28 cellular contexts compared by ENCODE assay signal in the genomic region with DNA sequence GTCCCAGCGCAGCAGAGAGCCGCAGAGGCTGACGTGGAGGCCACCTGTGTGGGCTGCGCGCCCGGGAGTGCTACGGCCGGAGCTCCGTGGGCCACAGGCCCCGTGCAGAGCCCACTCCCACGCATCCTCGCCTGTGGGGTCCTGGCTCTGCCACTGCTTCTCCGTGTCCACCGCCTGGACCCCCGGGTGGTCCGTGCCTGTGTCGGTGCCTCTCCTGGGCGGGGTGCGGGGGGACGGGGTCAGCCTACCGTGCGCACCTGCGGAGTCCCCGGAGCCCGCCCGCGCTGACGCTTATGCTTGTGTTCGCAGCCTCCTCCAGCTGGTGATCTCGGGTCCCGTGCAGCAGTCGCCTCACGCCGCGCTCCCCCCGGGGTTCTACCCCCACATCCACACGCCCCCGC. TPM values are rescaled to one million over a fixed set of nuclear protein-coding genes. Genes with fewer than 3 reads are reported as not detected.
DNase-seq lines count a peak whose midpoint lies in the region; ATAC-seq and TF ChIP-seq lines count a peak whose summit lies in the region.
"Had no signal": no experiment of that assay in that cellular context is flagged by ENCODE, and none has a peak within 500 bp of the region (broad histone marks: within the 10 kb centered on the region; RNA-seq: fewer than 3 reads in every experiment).

No MANE protein-coding gene starts in this region.

- H3K9ac ChIP-seq in SK-N-SH = no peak overlapping the region
- H3K9ac ChIP-seq: GM23248 had no signal

- H3K4me3 ChIP-seq in SK-N-SH (ENCODE audit: low read depth in 2 of 2, low read length in 1 of 2) = no peak overlapping the region
- H3K4me3 ChIP-seq in GM23338 = no peak overlapping the region
- no peak overlapping the region for H3K4me3 ChIP-seq in lower lobe of right lung
- no peak overlapping the region for H3K4me3 ChIP-seq in upper lobe of right lung
- H3K4me3 ChIP-seq: GM23248, HAP-1, MG63, SK-N-MC had no signal

- no peaks in the 10 kb centered on the region; the same call in 2 of the 3 replicates for H3K4me1 Mint-ChIP-seq in GM23338

- H4K20me1 ChIP-seq in SK-N-SH (ENCODE audit: insufficient read depth) (no peaks in the 10 kb centered on the region), GM23338 (replicated peaks; ENCODE audit: insufficient read depth) (0 out of 2 replicates have a peak, but pooled peaks cover under 1% of the 10 kb centered on the region)

- TF ChIP-seq EP300 in SK-N-SH (IDR thresholded peaks at IDR 0.05; ENCODE audit: borderline replicate concordance in 1 of 2, low read depth in 1 of 2, low read length in 1 of 2) = no peak

- no peak overlapping the region for H3K27ac ChIP-seq in SK-N-SH (ENCODE audit: low read depth in 2 of 2, low read length in 1 of 2)
- H3K27ac ChIP-seq in GM23338 (ENCODE audit: low read depth) = no peak overlapping the region
- no peak overlapping the region for H3K27ac ChIP-seq in lower lobe of right lung
- H3K27ac ChIP-seq in upper lobe of right lung = no peak overlapping the region
- H3K27ac ChIP-seq: 22Rv1, GM23248, RWPE1, SK-N-MC had no signal

- POLR2A ChIA-PET in SK-N-SH (lab: Yijun Ruan, JAX) = no interaction called here

- H3K27me3 Mint-ChIP-seq in GM23338 (ENCODE audit: insufficient read depth, low read depth, poor library complexity) = peaks cover 8% of the 10 kb centered on the region
- H3K27me3 Mint-ChIP-seq: CD8-positive, alpha-beta memory T cell had no signal

- TF ChIP-seq RAD21 in SK-N-SH (IDR thresholded peaks at IDR 0.05; ENCODE audit: low read length) = no peak

- intact Hi-C loops in lower lobe of right lung (cut with DNase I) (no loop called here), upper lobe of right lung (cut with DNase I) (no loop called here)

- H3K4me2 ChIP-seq in SK-N-SH (no peak overlapping the region), GM23338 (no peak overlapping the region)

- ATAC-seq in SK-N-SH treated with all-trans-retinoic acid at 6 μM for 48 hours (no peak), GM23338 (peak; percentile 52), lower lobe of right lung (peak; percentile 15 to 36), upper lobe of right lung (peak; percentile 47), HG03469 (IDR thresholded peaks at IDR 0.05; ENCODE audit: unreplicated experiment) (no peak)
- ATAC-seq: Panc1 had no signal

- H3K9me3 ChIP-seq in SK-N-SH (no peaks in the 10 kb centered on the region), lower lobe of right lung (no peaks in the 10 kb centered on the region), upper lobe of right lung (no peaks in the 10 kb centered on the region)
- H3K9me3 ChIP-seq: BE2C, HAP-1, MG63 had no signal

- 96% methylated on average over 31 of the region's 38 CpGs for WGBS in SK-N-SH (ENCODE audit: low lambda C conversion rate)

- H3K79me2 ChIP-seq in SK-N-SH (ENCODE audit: insufficient read depth) (no peaks in the 10 kb centered on the region), GM23338 (replicated peaks; ENCODE audit: insufficient read depth) (no peaks in the 10 kb centered on the region)

- no peaks in the 10 kb centered on the region for H3K4me1 ChIP-seq in SK-N-SH (ENCODE audit: control insufficient read depth in 1 of 2, insufficient read depth in 2 of 2, low read depth in 1 of 2, low read length in 1 of 2)
- no peaks in the 10 kb centered on the region for H3K4me1 ChIP-seq in GM23338 (ENCODE audit: insufficient read depth)
- no peaks in the 10 kb centered on the region for H3K4me1 ChIP-seq in lower lobe of right lung
- H3K4me1 ChIP-seq in upper lobe of right lung = no peaks in the 10 kb centered on the region
- H3K4me1 ChIP-seq: BE2C, HAP-1 had no signal

- H3K27me3 ChIP-seq in SK-N-SH (ENCODE audit: insufficient read depth) (no peaks in the 10 kb centered on the region), GM23338 (ENCODE audit: insufficient read depth) (no peaks in the 10 kb centered on the region), lower lobe of right lung (ENCODE audit: low read depth) (no peaks in the 10 kb centered on the region), upper lobe of right lung (no peaks in the 10 kb centered on the region)
- H3K27me3 ChIP-seq: BE2C, MG63 had no signal

- CTCF ChIA-PET in SK-N-SH (lab: Yijun Ruan, JAX) = interaction anchor here (1.0 to 2.6 kb wide), 3 partner anchors 18 to 92 kb away, joined by 3 to 15 read pairs (median 4); partner anchors contain the start of gene INTS15

- no peak overlapping the region for H3K4me3 Mint-ChIP-seq in GM23338
- H3K4me3 Mint-ChIP-seq: CD14-positive monocyte; CD8-positive, alpha-beta memory T cell; HFFc6 had no signal

- H3K9me2 ChIP-seq in SK-N-SH (no peaks in the 10 kb centered on the region), GM23338 (ENCODE audit: insufficient read depth) (no peaks in the 10 kb centered on the region)

- H2AFZ ChIP-seq in SK-N-SH (ENCODE audit: low read depth) (no peak overlapping the region), GM23338 (no peak overlapping the region)
- H2AFZ ChIP-seq: GM23248 had no signal

- peaks cover 13 to 16% of the 10 kb centered on the region in 2 experiments for H3K36me3 ChIP-seq in SK-N-SH (replicated peaks in 1 of 2; ENCODE audit: control insufficient read depth in 1 of 2, insufficient read depth in 2 of 2, low read length in 1 of 2)
- no peaks in the 10 kb centered on the region for H3K36me3 ChIP-seq in GM23338 (ENCODE audit: insufficient read depth)
- peaks cover 60% of the 10 kb centered on the region for H3K36me3 ChIP-seq in lower lobe of right lung
- peaks cover 44% of the 10 kb centered on the region for H3K36me3 ChIP-seq in upper lobe of right lung

- H3K36me3 Mint-ChIP-seq in GM23338 (ENCODE audit: low read depth) = peaks cover 26% of the 10 kb centered on the region

- H3F3A ChIP-seq in SK-N-SH (replicated peaks; ENCODE audit: insufficient read depth) = peaks cover 4% of the 10 kb centered on the region
- no peaks in the 10 kb centered on the region for H3F3A ChIP-seq in GM23338 (replicated peaks; ENCODE audit: low read depth)

- TF ChIP-seq CTCF in SK-N-SH (IDR thresholded peaks at IDR 0.05) = no peak
- no peak for TF ChIP-seq CTCF in GM23338 (conservative IDR thresholded peaks at IDR 0.05; ENCODE audit: low read depth in 2 of 2)
- TF ChIP-seq CTCF in lower lobe of right lung (IDR thresholded peaks at IDR 0.05) = no peak
- no peak for TF ChIP-seq CTCF in upper lobe of right lung (IDR thresholded peaks at IDR 0.05)

- H3K27ac Mint-ChIP-seq in GM23338 = no peak overlapping the region
- H3K27ac Mint-ChIP-seq: CD14-positive monocyte; CD8-positive, alpha-beta memory T cell; HFFc6 had no signal

- DNase-seq in SK-N-SH = peak; percentile 43
- peak; percentile 28 for DNase-seq in GM23338 (ENCODE audit: low spot score)
- DNase-seq in lower lobe of right lung = no peak
- peak; percentile 63 for DNase-seq in upper lobe of right lung
- no peak for DNase-seq in inferior parietal cortex (ENCODE audit: extremely low spot score)
- DNase-seq in GF-D8 (lab: John Stamatoyannopoulos, UW) = no peak
- DNase-seq: BE2C; CD8-positive, alpha-beta memory T cell; DMS153; DND-41; GM23248; HFFc6; IMR-90; KG1; MG63; NCI-H2029; NCI-H2227 treated with DMSO at 0.1 percent for 48 hours; NCI-H69; SIG-M5 had no signal

- no peaks in the 10 kb centered on the region; the same call in 2 of the 3 replicates for H3K9me3 Mint-ChIP-seq in GM23338
- H3K9me3 Mint-ChIP-seq: CD8-positive, alpha-beta memory T cell; HFFc6 had no signal

TF ChIP-seq in SK-N-SH, 30 proteins besides CTCF, POLR2A, EP300 and RAD21 (continues in another document):
- TF ChIP-seq SIN3A (IDR thresholded peaks at IDR 0.05; ENCODE audit: borderline replicate concordance, low read depth, low read length) = no peak
- no peak for TF ChIP-seq FOXJ3 (CRISPR knock-in tag; IDR thresholded peaks at IDR 0.05)

TF ChIP-seq in SK-N-SH treated with all-trans-retinoic acid at 6 μM for 48 hours, 23 proteins besides CTCF, POLR2A, EP300 and RAD21 (continues in another document):
- no peak for TF ChIP-seq ZNF8 (CRISPR knock-in tag; IDR thresholded peaks at IDR 0.05)
- TF ChIP-seq SNAI2 (CRISPR knock-in tag; IDR thresholded peaks at IDR 0.05) = no peak
- no peak for TF ChIP-seq RARB (CRISPR knock-in tag; IDR thresholded peaks at IDR 0.05)

RNA-seq across cellular contexts. Expression of gene ZNF853, which starts 7.8 kb away (rescaled TPM):
- polyA plus RNA-seq in SK-N-SH (2012; rRNA removed) (15.9 and 17.6 TPM in 2 replicates), GM23338 (2016; fragmentation: Nextera tagmentation; extraction: Ambion mirVana) (0.32 and 0.78 TPM in 2 replicates)
- polyA plus RNA-seq in SK-N-SH (2012; cell fraction: cytosol; rRNA removed) = 8.4 and 15.2 TPM in 2 replicates
- 7.8 and 8.3 TPM in 2 replicates for polyA plus RNA-seq in SK-N-SH (2012; cell fraction: nucleus; rRNA removed)
- 8.9 and 9.8 TPM in 2 replicates for total RNA-seq in GM23338 (2014; rRNA removed; shearing (Covaris generic))
- total RNA-seq in lower lobe of right lung (4.4 TPM), upper lobe of right lung (5.2 TPM)
- polyA plus RNA-seq: CD14-positive monocyte, GM23248 had no signal

RNA-seq across cellular contexts. Expression of gene INTS15, which starts 17.8 kb away (rescaled TPM):
- polyA plus RNA-seq in SK-N-SH (2012; rRNA removed) (31.3 and 39.1 TPM in 2 replicates), GM23338 (2016; fragmentation: Nextera tagmentation; extraction: Ambion mirVana) (7.0 and 8.1 TPM in 2 replicates)
- polyA plus RNA-seq in SK-N-SH (2012; cell fraction: cytosol; rRNA removed) = 23.3 and 29.6 TPM in 2 replicates
- polyA plus RNA-seq in SK-N-SH (2012; cell fraction: nucleus; rRNA removed) = 45.0 and 62.8 TPM in 2 replicates
- 27.0 and 30.6 TPM in 2 replicates for total RNA-seq in GM23338 (2014; rRNA removed; shearing (Covaris generic))
- total RNA-seq in lower lobe of right lung (33.2 TPM), upper lobe of right lung (37.6 TPM)

RNA-seq across cellular contexts. Expression of gene ZNF316, which starts 29.5 kb away (rescaled TPM):
- 18.0 and 18.6 TPM in 2 replicates for polyA plus RNA-seq in SK-N-SH (2012; rRNA removed)
- polyA plus RNA-seq in SK-N-SH (2012; cell fraction: cytosol; rRNA removed) = 8.8 and 11.0 TPM in 2 replicates
- 82.5 and 113 TPM in 2 replicates for polyA plus RNA-seq in SK-N-SH (2012; cell fraction: nucleus; rRNA removed)
- total RNA-seq in GM23338 (2014; rRNA removed; shearing (Covaris generic)) = 13.2 and 17.4 TPM in 2 replicates
- polyA plus RNA-seq in GM23338 (2016; fragmentation: Nextera tagmentation; extraction: Ambion mirVana) = 1.1 and 1.2 TPM in 2 replicates
- total RNA-seq in lower lobe of right lung = 43.2 TPM
- total RNA-seq in upper lobe of right lung = 46.8 TPM

RNA-seq across cellular contexts. Expression of gene ZDHHC4, which starts 30.4 kb away (rescaled TPM):
- polyA plus RNA-seq in SK-N-SH (2012; rRNA removed) = 169 and 178 TPM in 2 replicates
- 151 and 174 TPM in 2 replicates for polyA plus RNA-seq in SK-N-SH (2012; cell fraction: cytosol; rRNA removed)
- polyA plus RNA-seq in SK-N-SH (2012; cell fraction: nucleus; rRNA removed) = 96.9 and 98.5 TPM in 2 replicates
- total RNA-seq in GM23338 (2014; rRNA removed; shearing (Covaris generic)) = 58.9 and 64.5 TPM in 2 replicates
- 31.2 and 32.5 TPM in 2 replicates for polyA plus RNA-seq in GM23338 (2016; fragmentation: Nextera tagmentation; extraction: Ambion mirVana)
- 41.8 TPM for total RNA-seq in lower lobe of right lung
- total RNA-seq in upper lobe of right lung = 54.8 TPM

RNA-seq across cellular contexts. Expression of gene GRID2IP, which starts 56.4 kb away (rescaled TPM):
- 0.03 and 0.06 TPM in 2 replicates for polyA plus RNA-seq in SK-N-SH (2012; rRNA removed)
- polyA plus RNA-seq in SK-N-SH (2012; cell fraction: cytosol; rRNA removed) = 0.03 and 0.04 TPM in 2 replicates
- polyA plus RNA-seq in SK-N-SH (2012; cell fraction: nucleus; rRNA removed) = 0.15 and 0.27 TPM in 2 replicates
- total RNA-seq in GM23338 (2014; rRNA removed; shearing (Covaris generic)) = 1.5 TPM in 2 replicates
- polyA plus RNA-seq in GM23338 (2016; fragmentation: Nextera tagmentation; extraction: Ambion mirVana) = 0.54 and 0.73 TPM in 2 replicates
- total RNA-seq in lower lobe of right lung = 0.41 TPM
- 0.46 TPM for total RNA-seq in upper lobe of right lung
- total RNA-seq: GM23248, HFFc6, IMR-90, NCI-H460 had no signal
- polyA plus RNA-seq: CD14-positive monocyte; CD8-positive, alpha-beta memory T cell; GM23248; IMR-90 had no signal

Comparison
In these comparisons a context has a peak if more than half of its experiments do, and no peak if none do; other contexts are left out.
1. DNase-seq: peak in SK-N-SH (single experiment), GM23338 (single experiment) and upper lobe of right lung (single experiment); none in lower lobe of right lung (single experiment), inferior parietal cortex (single experiment) and GF-D8 (single experiment).
2. ATAC-seq: peak in GM23338 (single experiment), lower lobe of right lung (2 of 2) and upper lobe of right lung (single experiment); none in SK-N-SH treated with all-trans-retinoic acid at 6 μM for 48 hours (single experiment) and HG03469 (single experiment).